ENCODE assay signal across 8 cellular contexts in the genomic region with DNA sequence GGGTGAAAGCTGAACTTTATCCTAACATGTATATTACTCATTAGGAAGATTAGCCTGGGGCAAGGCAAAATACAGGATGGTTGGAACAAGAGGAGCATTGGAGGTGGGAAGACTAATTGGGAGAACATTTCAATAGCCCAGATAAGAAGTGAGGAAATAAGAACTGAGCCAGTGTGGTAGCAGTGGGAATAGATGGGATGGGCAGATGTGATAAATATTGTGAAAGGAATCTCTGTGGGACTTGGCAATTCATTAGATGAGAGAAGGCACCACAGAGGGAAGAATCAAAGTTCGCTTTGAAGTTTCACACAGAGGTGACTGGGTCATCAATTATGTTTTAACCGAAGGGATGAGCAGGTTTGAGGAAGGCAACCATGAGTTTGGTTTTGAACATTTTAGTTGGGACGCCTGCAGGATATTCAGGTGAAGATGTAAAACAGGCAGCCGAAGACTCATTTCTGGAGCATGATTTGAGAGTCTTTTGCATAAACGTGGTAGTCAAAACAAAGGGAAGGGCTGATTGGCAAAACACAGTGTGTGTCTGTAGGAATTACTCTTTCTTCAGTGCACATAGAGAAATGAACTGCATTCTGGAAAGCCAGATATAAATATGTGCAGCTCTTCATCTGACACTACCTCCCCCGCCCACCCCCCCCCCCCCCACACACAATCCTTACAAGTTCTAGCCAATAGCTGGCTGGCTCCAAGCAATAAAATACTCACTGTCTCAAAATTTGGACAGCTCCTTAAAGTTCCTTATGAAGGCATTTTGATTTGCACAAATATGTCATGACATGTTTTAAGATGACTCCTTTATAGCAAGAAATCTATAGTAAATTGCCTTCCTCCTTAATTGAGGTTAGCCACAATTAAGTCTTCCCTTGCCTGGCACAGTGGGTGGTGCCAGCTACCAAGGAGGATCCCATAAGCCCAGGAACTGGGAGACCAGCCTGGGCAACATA. TPM values are rescaled to one million over a fixed set of nuclear protein-coding genes. Genes with fewer than 3 reads are reported as not detected.
DNase-seq lines count a peak whose midpoint lies in the region; ATAC-seq and TF ChIP-seq lines count a peak whose summit lies in the region.

No MANE protein-coding gene starts in this region.

- H3K9me3 Mint-ChIP-seq in activated T-cell treated with anti-CD3 and anti-CD28 coated beads, Interleukin-2, amount 50 U/mL, for 4 hours, result no peaks in the 10 kb centered on the region
- peaks cover 0 to 5% (median 0%) of the 10 kb centered on the region in 5 experiments for H3K9me3 Mint-ChIP-seq in brain
- no peaks in the 10 kb centered on the region for H3K9me3 Mint-ChIP-seq in natural killer cell treated with Interleukin-12 subunit alpha and Interleukin-12 subunit beta and Interleukin-15 and Interleukin-18, amount 100 ng/mL, for 72 hours

- H3K27me3 ChIP-seq in MG63, result no peaks in the 10 kb centered on the region
- no peaks in the 10 kb centered on the region for H3K27me3 ChIP-seq in spleen (replicated peaks in 1 of 7)

- H3K9me3 ChIP-seq in MG63, result no peaks in the 10 kb centered on the region
- no peaks in the 10 kb centered on the region for H3K9me3 ChIP-seq in spleen

- no peak for ATAC-seq in activated T-cell treated with anti-CD3 and anti-CD28 coated beads, Interleukin-2, amount 50 U/mL, for 4 hours
- no peak for ATAC-seq in natural killer cell treated with Interleukin-12 subunit alpha and Interleukin-12 subunit beta and Interleukin-15 and Interleukin-18, amount 100 ng/mL, for 72 hours
- ATAC-seq in HG03439 (IDR thresholded peaks at IDR 0.05; ENCODE audit: unreplicated experiment), result no peak

- no peak for TF ChIP-seq POLR2A in spleen (IDR thresholded peaks at IDR 0.05)

- peak overlapping the region; percentile 85 to 99 (median 97) for H3K27ac Mint-ChIP-seq in brain
- H3K27ac Mint-ChIP-seq in natural killer cell treated with Interleukin-12 subunit alpha and Interleukin-12 subunit beta and Interleukin-15 and Interleukin-18, amount 100 ng/mL, for 72 hours, result peak overlapping the region; percentile 58 to 86

- peak overlapping the region; percentile 64 for H3K4me3 Mint-ChIP-seq in activated T-cell treated with anti-CD3 and anti-CD28 coated beads, Interleukin-2, amount 50 U/mL, for 4 hours
- peak overlapping the region; percentile 90 to 96 (median 96) for H3K4me3 Mint-ChIP-seq in brain
- H3K4me3 Mint-ChIP-seq in natural killer cell treated with Interleukin-12 subunit alpha and Interleukin-12 subunit beta and Interleukin-15 and Interleukin-18, amount 100 ng/mL, for 72 hours, result peak overlapping the region; percentile 87

- 46 to 67% (median 60%) methylated on average over 6 of the region's 6 CpGs for WGBS in spleen, 5 donors

- H3K4me1 ChIP-seq in spleen, result peaks cover 22 to 50% (median 36%) of the 10 kb centered on the region in 6 donors

- H3K4me3 ChIP-seq in MG63 (peak overlapping the region; percentile 73), spleen (peak overlapping the region in 3 of 8 donors; percentile 93 to 99 (median 97))

- peaks cover 2% of the 10 kb centered on the region for H3K27me3 Mint-ChIP-seq in activated T-cell treated with anti-CD3 and anti-CD28 coated beads, Interleukin-2, amount 50 U/mL, for 4 hours (ENCODE audit: low read depth)
- peaks cover 7% of the 10 kb centered on the region for H3K27me3 Mint-ChIP-seq in brain
- H3K27me3 Mint-ChIP-seq in natural killer cell treated with Interleukin-12 subunit alpha and Interleukin-12 subunit beta and Interleukin-15 and Interleukin-18, amount 100 ng/mL, for 72 hours, result no peaks in the 10 kb centered on the region

- H3K27ac ChIP-seq in spleen, result peak overlapping the region in 4 of 8 donors; percentile 14 to 94 (median 92)

- peaks cover 30% of the 10 kb centered on the region for H3K4me1 Mint-ChIP-seq in activated T-cell treated with anti-CD3 and anti-CD28 coated beads, Interleukin-2, amount 50 U/mL, for 4 hours (ENCODE audit: low read depth)
- peaks cover 50% of the 10 kb centered on the region for H3K4me1 Mint-ChIP-seq in brain
- peaks cover 46 to 74% of the 10 kb centered on the region in 2 donors for H3K4me1 Mint-ChIP-seq in natural killer cell treated with Interleukin-12 subunit alpha and Interleukin-12 subunit beta and Interleukin-15 and Interleukin-18, amount 100 ng/mL, for 72 hours (ENCODE audit: low read depth in 2 of 2)

- H3K36me3 ChIP-seq in MG63 (no peaks in the 10 kb centered on the region), spleen (no peaks in the 10 kb centered on the region)

- peaks cover 2% of the 10 kb centered on the region for H3K36me3 Mint-ChIP-seq in activated T-cell treated with anti-CD3 and anti-CD28 coated beads, Interleukin-2, amount 50 U/mL, for 4 hours (ENCODE audit: insufficient read depth)
- peaks cover 8% of the 10 kb centered on the region for H3K36me3 Mint-ChIP-seq in brain
- no peaks in the 10 kb centered on the region for H3K36me3 Mint-ChIP-seq in natural killer cell treated with Interleukin-12 subunit alpha and Interleukin-12 subunit beta and Interleukin-15 and Interleukin-18, amount 100 ng/mL, for 72 hours

- no peak for DNase-seq in activated T-cell treated with anti-CD3 and anti-CD28 coated beads, Interleukin-2, amount 50 U/mL, for 4 hours
- no peak for DNase-seq in activated T-cell treated with anti-CD3 and anti-CD28 coated beads for 4 hours
- DNase-seq in MG63, result no peak
- DNase-seq in natural killer cell treated with Interleukin-12 subunit alpha and Interleukin-12 subunit beta and Interleukin-15 and Interleukin-18, amount 100 ng/mL, for 72 hours (ENCODE audit: low spot score), result no peak
- DNase-seq in spleen, result no peak
- no peak for DNase-seq in GDM1 (lab: John Stamatoyannopoulos, UW)

- TF ChIP-seq CTCF in brain (conservative IDR thresholded peaks at IDR 0.05), result no peak
- TF ChIP-seq CTCF in spleen (IDR thresholded peaks at IDR 0.05 in 8 of 11, conservative IDR thresholded peaks at IDR 0.05 in 3 of 11), result no peak

- intact Hi-C loops in spleen (cut with DNase I; ENCODE audit: low total_unique reads), result loop anchor here (10.0 kb wide), 1 partner anchor 72 kb away; no protein-coding TSS in a partner anchor

RNA-seq across cellular contexts. Expression of gene SLC1A4, which starts 1.9 kb away (rescaled TPM):
- total RNA-seq in activated T-cell treated with anti-CD3 and anti-CD28 coated beads, Interleukin-2, amount 50 U/mL, for 4 hours, result 10 to 100 TPM in 1 of 3 donors, 1 to 10 TPM in 2; 6.2 to 16.7 (median 9.6) TPM
- total RNA-seq in MG63 (2014; rRNA removed; shearing (Covaris generic); ENCODE audit: low replicate concordance), result 18.6 and 21.1 TPM in 2 replicates
- 55.5 TPM for polyA plus RNA-seq in brain (ENCODE audit: insufficient read depth, low read depth, low replicate concordance)
- total RNA-seq in natural killer cell treated with Interleukin-12 subunit alpha and Interleukin-12 subunit beta and Interleukin-15 and Interleukin-18, amount 100 ng/mL, for 72 hours, result 10 to 100 TPM; 34.5 to 34.7 TPM
- 10 to 100 TPM; 14.6 to 32.0 (median 19.4) TPM for total RNA-seq in spleen
- polyA plus RNA-seq in spleen, result 1 to 10 TPM; 2.5 to 4.4 (median 4.3) TPM
